ENCODE assay signal across 26 cellular contexts in genomic region chr2:224072541-224073188, GRCh38. TPM values are rescaled to one million over a fixed set of nuclear protein-coding genes. Genes with fewer than 3 reads are reported as not detected.
DNase-seq lines count a peak whose midpoint lies in the region; ATAC-seq, FAIRE-seq and TF ChIP-seq lines count a peak whose summit lies in the region.
"Had no signal": no experiment of that assay in that cellular context is flagged by ENCODE, and none has a peak within 500 bp of the region (broad histone marks: within the 10 kb centered on the region; RNA-seq: fewer than 3 reads in every experiment).

No MANE protein-coding gene starts in this region.

- H3K36me3 Mint-ChIP-seq in astrocyte (ENCODE audit: low read depth, unreplicated experiment): no peaks in the 10 kb centered on the region
- H3K36me3 Mint-ChIP-seq: activated naive CD8-positive, alpha-beta T cell treated with anti-CD3 and anti-CD28 coated beads, Interleukin-2, amount 10 ng/mL, durations not matched to agents 7 days and 5 days; IgD-negative memory B cell; immature natural killer cell; naive thymus-derived CD8-positive, alpha-beta T cell had no signal

- intact Hi-C loops in left ventricle myocardium inferior (cut with micrococcal nuclease) (no loop called here), PC-9 (cut with micrococcal nuclease; ENCODE audit: unreplicated experiment) (no loop called here)

- no peaks in the 10 kb centered on the region for H3K27me3 ChIP-seq in astrocyte (ENCODE audit: insufficient read depth, low read length)
- H3K27me3 ChIP-seq in left ventricle myocardium inferior (ENCODE audit: low read depth): no peaks in the 10 kb centered on the region
- no peaks in the 10 kb centered on the region for H3K27me3 ChIP-seq in osteoblast (ENCODE audit: insufficient read depth, low read length)
- H3K27me3 ChIP-seq in PC-9 (ENCODE audit: insufficient read depth, low read depth): no peaks in the 10 kb centered on the region
- H3K27me3 ChIP-seq: cardiac muscle cell had no signal

- no peak overlapping the region for H3K4me3 Mint-ChIP-seq in astrocyte (ENCODE audit: unreplicated experiment)
- H3K4me3 Mint-ChIP-seq: activated CD4-positive, alpha-beta T cell treated with anti-CD3 and anti-CD28 coated beads for 36 hours; activated naive CD8-positive, alpha-beta T cell treated with anti-CD3 and anti-CD28 coated beads, Interleukin-2, amount 10 ng/mL, durations not matched to agents 7 days and 5 days; activated T-helper 17 cell treated with anti-CD3 and anti-CD28 coated beads, Interleukin-2, amount 50 U/mL, for 72 hours; CD4-positive, alpha-beta T cell; IgD-negative memory B cell; immature natural killer cell; naive thymus-derived CD8-positive, alpha-beta T cell had no signal

- H3K27ac Mint-ChIP-seq in astrocyte (ENCODE audit: unreplicated experiment): no peak overlapping the region
- H3K27ac Mint-ChIP-seq: activated CD4-positive, alpha-beta T cell treated with anti-CD3 and anti-CD28 coated beads for 36 hours; activated naive CD8-positive, alpha-beta T cell treated with anti-CD3 and anti-CD28 coated beads, Interleukin-2, amount 10 ng/mL, durations not matched to agents 7 days and 5 days; activated T-helper 17 cell treated with anti-CD3 and anti-CD28 coated beads, Interleukin-2, amount 50 U/mL, for 72 hours; CD4-positive, alpha-beta T cell; IgD-negative memory B cell; immature natural killer cell; naive thymus-derived CD8-positive, alpha-beta T cell had no signal

- H3K4me2 ChIP-seq in astrocyte (ENCODE audit: low read length) (no peak overlapping the region), osteoblast (ENCODE audit: insufficient read depth, low read length) (peak overlapping the region; percentile 4), PC-9 (no peak overlapping the region)

- peaks cover 3% of the 10 kb centered on the region for H3K4me1 Mint-ChIP-seq in astrocyte (ENCODE audit: low read depth, unreplicated experiment)
- H3K4me1 Mint-ChIP-seq: activated CD4-positive, alpha-beta T cell treated with anti-CD3 and anti-CD28 coated beads for 36 hours; activated naive CD8-positive, alpha-beta T cell treated with anti-CD3 and anti-CD28 coated beads, Interleukin-2, amount 10 ng/mL, durations not matched to agents 7 days and 5 days; activated T-helper 17 cell treated with anti-CD3 and anti-CD28 coated beads, Interleukin-2, amount 50 U/mL, for 72 hours; IgD-negative memory B cell; immature natural killer cell; naive thymus-derived CD8-positive, alpha-beta T cell had no signal

- H3K9me3 Mint-ChIP-seq in astrocyte (ENCODE audit: unreplicated experiment): peaks cover 12% of the 10 kb centered on the region
- H3K9me3 Mint-ChIP-seq: activated T-helper 17 cell treated with anti-CD3 and anti-CD28 coated beads, Interleukin-2, amount 50 U/mL, for 72 hours; CD4-positive, alpha-beta T cell; IgD-negative memory B cell; immature natural killer cell; naive thymus-derived CD8-positive, alpha-beta T cell had no signal

- DNase-seq in AG08395 (ENCODE audit: low spot score) (peak; percentile 41), astrocyte (ENCODE audit: low read depth) (peak; percentile 86), left ventricle myocardium inferior (peak; percentile 63), osteoblast (ENCODE audit: insufficient read length, low spot score, missing footprints) (no peak), NCI-H146 (lab: John Stamatoyannopoulos, UW) (no peak), PC-9 (no peak)
- no peak for DNase-seq in stimulated activated CD4-positive, alpha-beta T cell treated with anti-CD3 and anti-CD28 coated beads, Interleukin-1b, Interleukin-23, amount 100 ng/mL, for 48 hours
- DNase-seq: ACHN; activated CD4-positive, alpha-beta T cell treated with anti-CD3 and anti-CD28 coated beads for 36 hours; activated naive CD8-positive, alpha-beta T cell treated with anti-CD3 and anti-CD28 coated beads, Interleukin-2, amount 10 ng/mL, durations not matched to agents 7 days and 5 days; CD4-positive, alpha-beta T cell; DMS153; dorsolateral prefrontal cortex; GF-D8; HCEC 1CT; immature natural killer cell; mammary epithelial cell; naive thymus-derived CD8-positive, alpha-beta T cell; NCI-H510A treated with DMSO at 0.1 percent for 48 hours; SHP77; substantia nigra had no signal

- H3K36me3 ChIP-seq in astrocyte (ENCODE audit: insufficient read depth, low read length) (no peaks in the 10 kb centered on the region), left ventricle myocardium inferior (no peaks in the 10 kb centered on the region), osteoblast (ENCODE audit: insufficient read depth, low read length) (no peaks in the 10 kb centered on the region), PC-9 (ENCODE audit: low read depth) (no peaks in the 10 kb centered on the region)
- H3K36me3 ChIP-seq: cardiac muscle cell had no signal

- H4K20me1 ChIP-seq in astrocyte (ENCODE audit: insufficient read depth, low read length) (no peaks in the 10 kb centered on the region), osteoblast (ENCODE audit: insufficient read depth, low read length) (no peaks in the 10 kb centered on the region), PC-9 (ENCODE audit: insufficient read depth) (no peaks in the 10 kb centered on the region)

- no peak for TF ChIP-seq CTCF in astrocyte (IDR thresholded peaks at IDR 0.05; ENCODE audit: insufficient read depth, low read depth, low read length)
- peak; percentile 43 for TF ChIP-seq CTCF in left ventricle myocardium inferior (IDR thresholded peaks at IDR 0.05; ENCODE audit: borderline replicate concordance)
- TF ChIP-seq CTCF in osteoblast (IDR thresholded peaks at IDR 0.05; ENCODE audit: extremely low read depth, low read depth, low read length): peak; percentile 18
- TF ChIP-seq CTCF in PC-9 (conservative IDR thresholded peaks at IDR 0.05): no peak

- H3K79me2 ChIP-seq in astrocyte (ENCODE audit: insufficient read depth, low read length) (no peaks in the 10 kb centered on the region), osteoblast (ENCODE audit: insufficient read depth, low read length) (no peaks in the 10 kb centered on the region), PC-9 (ENCODE audit: low read depth) (no peaks in the 10 kb centered on the region)

- no peak for ATAC-seq in HG03139 (IDR thresholded peaks at IDR 0.05; ENCODE audit: unreplicated experiment)
- ATAC-seq: activated CD4-positive, alpha-beta T cell treated with anti-CD3 and anti-CD28 coated beads for 36 hours; activated T-helper 17 cell treated with anti-CD3 and anti-CD28 coated beads, Interleukin-2, amount 50 U/mL, for 72 hours; naive thymus-derived CD8-positive, alpha-beta T cell had no signal

- no TSS peak for BruUV-seq in PC-9 (replicated peaks; lab: Mats Ljungman, UMichigan)

- H3K27me3 Mint-ChIP-seq in astrocyte (ENCODE audit: low read depth, unreplicated experiment): peaks cover 9% of the 10 kb centered on the region

- H3K9me2 ChIP-seq in PC-9 (ENCODE audit: insufficient read depth): no peaks in the 10 kb centered on the region

- H3K4me3 ChIP-seq in astrocyte (ENCODE audit: insufficient read depth, low read depth, low read length) (no peak overlapping the region), left ventricle myocardium inferior (no peak overlapping the region), osteoblast (ENCODE audit: insufficient read depth, low read length) (no peak overlapping the region), PC-9 (no peak overlapping the region)
- H3K4me3 ChIP-seq: cardiac muscle cell, dorsolateral prefrontal cortex had no signal

- POLR2A ChIA-PET in PC-9 (lab: Charles Lee; ENCODE audit: unreplicated experiment): no interaction called here

- H2AFZ ChIP-seq in astrocyte (ENCODE audit: low read depth, low read length) (no peak overlapping the region), osteoblast (ENCODE audit: low read length) (peak overlapping the region; percentile 32), PC-9 (no peak overlapping the region; the same call in 1 of the 2 replicates)

- no peaks in the 10 kb centered on the region for H3F3A ChIP-seq in PC-9 (ENCODE audit: insufficient read depth, low read depth)

- H3K4me1 ChIP-seq in astrocyte (ENCODE audit: insufficient read depth, low read length) (no peaks in the 10 kb centered on the region), left ventricle myocardium inferior (peaks cover 8% of the 10 kb centered on the region), osteoblast (ENCODE audit: insufficient read depth, low read length) (peaks cover 12% of the 10 kb centered on the region), PC-9 (replicated peaks; ENCODE audit: insufficient read depth) (no peaks in the 10 kb centered on the region)

- no peak overlapping the region for H3K9ac ChIP-seq in astrocyte (ENCODE audit: low read length)

- FAIRE-seq in astrocyte (lab: Jason Lieb, UNC): no peak
- FAIRE-seq: GM12891 had no signal

- CTCF ChIA-PET in PC-9 (lab: Charles Lee): no interaction called here

- H3K27ac ChIP-seq in astrocyte (ENCODE audit: low read depth, low read length) (no peak overlapping the region), left ventricle myocardium inferior (replicated peaks) (peak overlapping the region; percentile 68), osteoblast (ENCODE audit: low read depth, low read length) (no peak overlapping the region), PC-9 (no peak overlapping the region)
- H3K27ac ChIP-seq: cardiac muscle cell, dorsolateral prefrontal cortex had no signal

- H3K9me3 ChIP-seq in astrocyte (ENCODE audit: insufficient read depth, low read depth, low read length) (no peaks in the 10 kb centered on the region), left ventricle myocardium inferior (replicated peaks) (no peaks in the 10 kb centered on the region), osteoblast (ENCODE audit: low read depth, low read length) (no peaks in the 10 kb centered on the region), PC-9 (ENCODE audit: insufficient read depth, low read depth) (0 out of 2 replicates have a peak, but pooled peaks cover 3% of the 10 kb centered on the region)

RNA-seq across cellular contexts. Expression of gene SERPINE2, which starts 33.6 kb away (rescaled TPM):
- total RNA-seq in astrocyte: 375 and 389 TPM in 2 replicates
- 9.8 TPM for total RNA-seq in left ventricle myocardium inferior
- 658 and 835 TPM in 2 replicates for total RNA-seq in osteoblast
- 110 and 155 TPM in 2 replicates for total RNA-seq in PC-9 (2021)

Comparison
In these comparisons a context has a peak if more than half of its experiments do, and no peak if none do; other contexts are left out.
1. DNase-seq: peak in AG08395 (single experiment), astrocyte (single experiment) and left ventricle myocardium inferior (single experiment); none in osteoblast (single experiment), NCI-H146 (single experiment), PC-9 (0 of 2) and stimulated activated CD4-positive, alpha-beta T cell treated with anti-CD3 and anti-CD28 coated beads, Interleukin-1b, Interleukin-23, amount 100 ng/mL, for 48 hours (single experiment).
2. CTCF ChIP-seq: peak in left ventricle myocardium inferior (single experiment) and osteoblast (single experiment); none in astrocyte (single experiment) and PC-9 (single experiment).
3. RNA of gene SERPINE2, which starts 33.6 kb away (total RNA-seq): 658 to 835 TPM in osteoblast, 375 to 389 TPM in astrocyte and 110 to 155 TPM in PC-9; 9.8 TPM in left ventricle myocardium inferior (single experiment); every median in the first group is over 10 times any median in the second.